In genomic region chr12:113322353-113322752, GRCh38 we compare ENCODE assay signal across 15 cellular contexts. TPM values are rescaled to one million over a fixed set of nuclear protein-coding genes. Genes with fewer than 3 reads are reported as not detected.
DNase-seq lines count a peak whose midpoint lies in the region; ATAC-seq, FAIRE-seq and TF ChIP-seq lines count a peak whose summit lies in the region.
"Had no signal": no experiment of that assay in that cellular context is flagged by ENCODE, and none has a peak within 500 bp of the region (broad histone marks: within the 10 kb centered on the region; RNA-seq: fewer than 3 reads in every experiment).

No MANE protein-coding gene starts in this region.

- no peaks in the 10 kb centered on the region for H3K4me1 ChIP-seq in CD8-positive, alpha-beta T cell (ENCODE audit: insufficient read depth, low read length)
- H3K4me1 ChIP-seq in MM.1S (ENCODE audit: low read length) (no peaks in the 10 kb centered on the region), SK-N-SH (ENCODE audit: control insufficient read depth in 1 of 2, insufficient read depth in 2 of 2, low read depth in 1 of 2, low read length in 1 of 2) (no peaks in the 10 kb centered on the region)
- H3K4me1 ChIP-seq in naive thymus-derived CD4-positive, alpha-beta T cell (ENCODE audit: control insufficient read depth in 2 of 2, insufficient read depth in 2 of 2, low read length in 2 of 2) = no peaks in the 10 kb centered on the region

- H3K9ac ChIP-seq in MM.1S (ENCODE audit: low read length) = no peak overlapping the region
- H3K9ac ChIP-seq in SK-N-SH = no peak overlapping the region

- H3K36me3 ChIP-seq in CD8-positive, alpha-beta T cell (ENCODE audit: insufficient read depth, low read length) = peaks cover 34% of the 10 kb centered on the region
- H3K36me3 ChIP-seq in MM.1S (replicated peaks; ENCODE audit: insufficient read depth, low read length) (no peaks in the 10 kb centered on the region), bronchial epithelial cell (ENCODE audit: control insufficient read depth, insufficient read depth, low read length) (peaks cover 10% of the 10 kb centered on the region), SK-N-SH (replicated peaks in 1 of 2; ENCODE audit: control insufficient read depth in 1 of 2, insufficient read depth in 2 of 2, low read length in 1 of 2) (peaks cover 0 to 14% of the 10 kb centered on the region in 2 experiments)
- H3K36me3 ChIP-seq in naive thymus-derived CD4-positive, alpha-beta T cell (ENCODE audit: control insufficient read depth in 2 of 3, insufficient read depth in 3 of 3, low read length in 3 of 3) = peaks cover 9 to 72% (median 23%) of the 10 kb centered on the region in 3 experiments

- H3K4me2 ChIP-seq in MM.1S (ENCODE audit: low read depth, low read length) (no peak overlapping the region), SK-N-SH (no peak overlapping the region)

- H3K9me3 ChIP-seq in CD8-positive, alpha-beta T cell (ENCODE audit: low read length) = no peaks in the 10 kb centered on the region
- H3K9me3 ChIP-seq in MM.1S (replicated peaks; ENCODE audit: insufficient read depth, low read length) = no peaks in the 10 kb centered on the region
- H3K9me3 ChIP-seq in naive thymus-derived CD4-positive, alpha-beta T cell (ENCODE audit: control insufficient read depth in 2 of 3, low read length in 3 of 3) = no peaks in the 10 kb centered on the region
- no peaks in the 10 kb centered on the region for H3K9me3 ChIP-seq in SK-N-SH
- H3K9me3 ChIP-seq: ascending aorta had no signal

- peaks cover 24% of the 10 kb centered on the region for H3K4me1 Mint-ChIP-seq in CD8-positive, alpha-beta T cell (ENCODE audit: low read depth)
- peaks cover 11 to 41% (median 24%) of the 10 kb centered on the region in 7 donors for H3K4me1 Mint-ChIP-seq in naive thymus-derived CD4-positive, alpha-beta T cell
- peaks cover 7% of the 10 kb centered on the region for H3K4me1 Mint-ChIP-seq in activated CD4-positive, alpha-beta T cell treated with anti-CD3 and anti-CD28 coated beads, Interleukin-2, amount 10 ng/mL, durations not matched to agents 24 days and 14 days

- intact Hi-C loops in CD8-positive, alpha-beta T cell (cut with DNase I, micrococcal nuclease) = no loop called here
- intact Hi-C loops in naive thymus-derived CD4-positive, alpha-beta T cell (cut with micrococcal nuclease) = no loop called here
- intact Hi-C loops in activated CD4-positive, alpha-beta T cell treated with anti-CD3 and anti-CD28 coated beads, Interleukin-2, amount 10 ng/mL, durations not matched to agents 24 days and 14 days (cut with micrococcal nuclease) = no loop called here
- intact Hi-C loops in cardiac septum (cut with DNase I) = no loop called here

- no peaks in the 10 kb centered on the region for H4K20me1 ChIP-seq in MM.1S (ENCODE audit: insufficient read depth, low read length)
- H4K20me1 ChIP-seq in SK-N-SH (ENCODE audit: insufficient read depth) = no peaks in the 10 kb centered on the region

- H3K4me3 ChIP-seq in CD8-positive, alpha-beta T cell (ENCODE audit: low read depth, low read length) = no peak overlapping the region
- H3K4me3 ChIP-seq in MM.1S (ENCODE audit: low read length) = no peak overlapping the region
- H3K4me3 ChIP-seq in bronchial epithelial cell (ENCODE audit: low read depth, low read length) = no peak overlapping the region
- H3K4me3 ChIP-seq in naive thymus-derived CD4-positive, alpha-beta T cell (ENCODE audit: low read length) = no peak overlapping the region
- no peak overlapping the region for H3K4me3 ChIP-seq in SK-N-SH (ENCODE audit: low read depth in 2 of 2, low read length in 1 of 2)
- H3K4me3 ChIP-seq: ascending aorta had no signal

- H3K79me2 ChIP-seq in MM.1S (ENCODE audit: low read length) (no peaks in the 10 kb centered on the region), SK-N-SH (ENCODE audit: insufficient read depth) (no peaks in the 10 kb centered on the region)

- no peak overlapping the region for H3K27ac ChIP-seq in CD8-positive, alpha-beta T cell (ENCODE audit: low read depth, low read length)
- H3K27ac ChIP-seq in MM.1S (ENCODE audit: low read length) (no peak overlapping the region), SK-N-SH (ENCODE audit: low read depth in 2 of 2, low read length in 1 of 2) (no peak overlapping the region)
- no peak overlapping the region for H3K27ac ChIP-seq in naive thymus-derived CD4-positive, alpha-beta T cell (ENCODE audit: low read depth, low read length)
- H3K27ac ChIP-seq: ascending aorta had no signal

- no peaks in the 10 kb centered on the region for H3K9me3 Mint-ChIP-seq in CD8-positive, alpha-beta T cell
- peaks cover 0 to 2% (median 0%) of the 10 kb centered on the region in 11 donors for H3K9me3 Mint-ChIP-seq in naive thymus-derived CD4-positive, alpha-beta T cell
- no peaks in the 10 kb centered on the region for H3K9me3 Mint-ChIP-seq in activated CD4-positive, alpha-beta T cell treated with anti-CD3 and anti-CD28 coated beads, Interleukin-2, amount 10 ng/mL, durations not matched to agents 24 days and 14 days

- H3F3A ChIP-seq in MM.1S (ENCODE audit: insufficient read depth, low read length) (no peaks in the 10 kb centered on the region), SK-N-SH (replicated peaks; ENCODE audit: insufficient read depth) (peaks cover 6% of the 10 kb centered on the region)

- H3K27me3 Mint-ChIP-seq in CD8-positive, alpha-beta T cell (ENCODE audit: low read depth) = no peaks in the 10 kb centered on the region
- no peaks in the 10 kb centered on the region for H3K27me3 Mint-ChIP-seq in naive thymus-derived CD4-positive, alpha-beta T cell
- no peaks in the 10 kb centered on the region for H3K27me3 Mint-ChIP-seq in activated CD4-positive, alpha-beta T cell treated with anti-CD3 and anti-CD28 coated beads, Interleukin-2, amount 10 ng/mL, durations not matched to agents 24 days and 14 days

- TF ChIP-seq POLR2A in erythroblast (IDR thresholded peaks at IDR 0.05; ENCODE audit: low read length) = no peak

- H2AFZ ChIP-seq in MM.1S (ENCODE audit: low read length) (no peak overlapping the region), SK-N-SH (ENCODE audit: low read depth) (no peak overlapping the region)

- H3K9me2 ChIP-seq in MM.1S (replicated peaks; ENCODE audit: insufficient read depth, low read length) (no peaks in the 10 kb centered on the region), SK-N-SH (no peaks in the 10 kb centered on the region)

- peaks cover 74% of the 10 kb centered on the region for H3K36me3 Mint-ChIP-seq in CD8-positive, alpha-beta T cell
- H3K36me3 Mint-ChIP-seq in naive thymus-derived CD4-positive, alpha-beta T cell = peaks cover 25 to 77% (median 41%) of the 10 kb centered on the region in 5 donors
- peaks cover 45% of the 10 kb centered on the region for H3K36me3 Mint-ChIP-seq in activated CD4-positive, alpha-beta T cell treated with anti-CD3 and anti-CD28 coated beads, Interleukin-2, amount 10 ng/mL, durations not matched to agents 24 days and 14 days (ENCODE audit: low read depth)

- TF ChIP-seq RAD21 in SK-N-SH (IDR thresholded peaks at IDR 0.05; ENCODE audit: low read length) = no peak

- no peak overlapping the region for H3K4me3 Mint-ChIP-seq in CD8-positive, alpha-beta T cell
- H3K4me3 Mint-ChIP-seq in naive thymus-derived CD4-positive, alpha-beta T cell = no peak overlapping the region
- H3K4me3 Mint-ChIP-seq in activated CD4-positive, alpha-beta T cell treated with anti-CD3 and anti-CD28 coated beads, Interleukin-2, amount 10 ng/mL, durations not matched to agents 24 days and 14 days = no peak overlapping the region

- FAIRE-seq in bronchial epithelial cell (lab: Jason Lieb, UNC) = no peak

- DNase-seq in CD8-positive, alpha-beta T cell = no peak
- peak; percentile 24 for DNase-seq in MM.1S
- DNase-seq in bronchial epithelial cell (ENCODE audit: low read depth) = peak; percentile 94
- no peak for DNase-seq in naive thymus-derived CD4-positive, alpha-beta T cell
- DNase-seq in activated CD4-positive, alpha-beta T cell treated with anti-CD3 and anti-CD28 coated beads, Interleukin-2, amount 10 ng/mL, durations not matched to agents 24 days and 14 days = no peak
- DNase-seq in erythroblast (lab: John Stamatoyannopoulos, UW) = no peak
- DNase-seq in cardiac septum (ENCODE audit: low spot score) = no peak
- DNase-seq in SK-N-SH = no peak
- DNase-seq: activated CD8-positive, alpha-beta memory T cell treated with anti-CD3 and anti-CD28 coated beads for 24 hours; NCI-H1417; NCI-H774; right cardiac atrium; substantia nigra; T-helper 1 cell had no signal

- TF ChIP-seq CTCF in CD8-positive, alpha-beta T cell (IDR thresholded peaks at IDR 0.05) = no peak
- TF ChIP-seq CTCF in MM.1S (IDR thresholded peaks at IDR 0.05; ENCODE audit: low read length) (no peak), bronchial epithelial cell (IDR thresholded peaks at IDR 0.05; ENCODE audit: insufficient read depth, low read length, severe bottlenecking) (no peak), SK-N-SH (IDR thresholded peaks at IDR 0.05) (no peak)

- no peaks in the 10 kb centered on the region for H3K27me3 ChIP-seq in CD8-positive, alpha-beta T cell (ENCODE audit: insufficient read depth, low read length)
- no peaks in the 10 kb centered on the region for H3K27me3 ChIP-seq in MM.1S (replicated peaks; ENCODE audit: insufficient read depth, low read length)
- no peaks in the 10 kb centered on the region for H3K27me3 ChIP-seq in bronchial epithelial cell (ENCODE audit: control insufficient read depth, insufficient read depth, low read length)
- H3K27me3 ChIP-seq in naive thymus-derived CD4-positive, alpha-beta T cell (ENCODE audit: control insufficient read depth in 2 of 2, insufficient read depth in 2 of 2, low read length in 2 of 2) = no peaks in the 10 kb centered on the region
- H3K27me3 ChIP-seq in SK-N-SH (ENCODE audit: insufficient read depth) = no peaks in the 10 kb centered on the region
- H3K27me3 ChIP-seq: ascending aorta had no signal

- POLR2A ChIA-PET in CD8-positive, alpha-beta T cell (lab: Charles Lee) = no interaction called here
- POLR2A ChIA-PET in naive thymus-derived CD4-positive, alpha-beta T cell (lab: Charles Lee) = interaction anchor here (0.7 kb wide), 1 partner anchor 311 kb away, joined by 3 read pairs; no protein-coding TSS in a partner anchor
- POLR2A ChIA-PET in SK-N-SH (lab: Yijun Ruan, JAX) = no interaction called here

- no peak for TF ChIP-seq EP300 in SK-N-SH (IDR thresholded peaks at IDR 0.05; ENCODE audit: borderline replicate concordance in 1 of 2, low read depth in 1 of 2, low read length in 1 of 2)

- H3K27ac Mint-ChIP-seq in CD8-positive, alpha-beta T cell = peak overlapping the region; percentile 72
- peak overlapping the region in 6 of 9 donors; percentile 22 to 89 (median 54) for H3K27ac Mint-ChIP-seq in naive thymus-derived CD4-positive, alpha-beta T cell
- H3K27ac Mint-ChIP-seq in activated CD4-positive, alpha-beta T cell treated with anti-CD3 and anti-CD28 coated beads, Interleukin-2, amount 10 ng/mL, durations not matched to agents 24 days and 14 days = no peak overlapping the region

- WGBS in SK-N-SH (ENCODE audit: low lambda C conversion rate) = 94% methylated on average over 3 of the region's 3 CpGs

- ATAC-seq in CD8-positive, alpha-beta T cell = no peak
- peak; percentile 77 for ATAC-seq in naive thymus-derived CD4-positive, alpha-beta T cell
- ATAC-seq: right cardiac atrium had no signal

- CTCF ChIA-PET in CD8-positive, alpha-beta T cell (lab: Charles Lee) = interaction anchor here (1.1 kb wide), 1 partner anchor 20 kb away, joined by 3 read pairs; no protein-coding TSS in a partner anchor
- CTCF ChIA-PET in naive thymus-derived CD4-positive, alpha-beta T cell (lab: Charles Lee) = no interaction called here
- CTCF ChIA-PET in SK-N-SH (lab: Yijun Ruan, JAX) = interaction anchor here (0.9 to 2.4 kb wide), 3 partner anchors 10 to 103 kb away, joined by 3 to 12 read pairs (median 5); no protein-coding TSS in a partner anchor

RNA-seq across cellular contexts. Expression of gene SLC8B1, which starts 12.6 kb away (rescaled TPM):
- 10 to 100 TPM; 67.3 to 72.8 TPM for total RNA-seq in CD8-positive, alpha-beta T cell
- total RNA-seq in bronchial epithelial cell (9.0 and 12.9 TPM in 2 replicates), cardiac septum (11.0 TPM)
- total RNA-seq in naive thymus-derived CD4-positive, alpha-beta T cell = 100 to 1,000 TPM in 4 of 5 experiments, 10 to 100 TPM in 1; 40.9 to 169 (median 140) TPM
- polyA plus RNA-seq in naive thymus-derived CD4-positive, alpha-beta T cell = 100 to 1,000 TPM in 1 of 2 donors, 10 to 100 TPM in 1; 68.1 to 144 TPM
- total RNA-seq in activated CD4-positive, alpha-beta T cell treated with anti-CD3 and anti-CD28 coated beads, Interleukin-2, amount 10 ng/mL, durations not matched to agents 24 days and 14 days = 19.5 and 20.0 TPM in 2 replicates
- polyA plus RNA-seq in SK-N-SH (2012; rRNA removed) = 12.0 and 12.9 TPM in 2 replicates
- polyA plus RNA-seq in SK-N-SH (2012; cell fraction: cytosol; rRNA removed) = 6.1 and 6.3 TPM in 2 replicates
- polyA plus RNA-seq in SK-N-SH (2012; cell fraction: nucleus; rRNA removed) = 45.4 and 66.1 TPM in 2 replicates

RNA-seq across cellular contexts. Expression of gene PLBD2, which starts 36.0 kb away (rescaled TPM):
- 1 to 10 TPM; 9.2 to 9.9 TPM for total RNA-seq in CD8-positive, alpha-beta T cell
- 6.8 and 8.8 TPM in 2 replicates for total RNA-seq in bronchial epithelial cell
- total RNA-seq in naive thymus-derived CD4-positive, alpha-beta T cell = 10 to 100 TPM; 13.2 to 25.4 (median 14.9) TPM
- polyA plus RNA-seq in naive thymus-derived CD4-positive, alpha-beta T cell = 10 to 100 TPM in 1 of 2 donors, 1 to 10 TPM in 1; 7.8 to 10.6 TPM
- 16.0 and 16.3 TPM in 2 replicates for total RNA-seq in activated CD4-positive, alpha-beta T cell treated with anti-CD3 and anti-CD28 coated beads, Interleukin-2, amount 10 ng/mL, durations not matched to agents 24 days and 14 days
- total RNA-seq in cardiac septum = 30.8 TPM
- 12.1 and 15.2 TPM in 2 replicates for polyA plus RNA-seq in SK-N-SH (2012; rRNA removed)
- polyA plus RNA-seq in SK-N-SH (2012; cell fraction: cytosol; rRNA removed) = 12.0 and 14.6 TPM in 2 replicates
- 17.4 and 19.8 TPM in 2 replicates for polyA plus RNA-seq in SK-N-SH (2012; cell fraction: nucleus; rRNA removed)

Comparison
In these comparisons a context has a peak if more than half of its experiments do, and no peak if none do; other contexts are left out.
1. DNase-seq: peak in MM.1S (single experiment) and bronchial epithelial cell (single experiment); none in CD8-positive, alpha-beta T cell (0 of 7), naive thymus-derived CD4-positive, alpha-beta T cell (0 of 9), activated CD4-positive, alpha-beta T cell treated with anti-CD3 and anti-CD28 coated beads, Interleukin-2, amount 10 ng/mL, durations not matched to agents 24 days and 14 days (single experiment), erythroblast (0 of 2), cardiac septum (single experiment) and SK-N-SH (single experiment).